ENCODE assay signal across 12 cellular contexts in the genomic region with DNA sequence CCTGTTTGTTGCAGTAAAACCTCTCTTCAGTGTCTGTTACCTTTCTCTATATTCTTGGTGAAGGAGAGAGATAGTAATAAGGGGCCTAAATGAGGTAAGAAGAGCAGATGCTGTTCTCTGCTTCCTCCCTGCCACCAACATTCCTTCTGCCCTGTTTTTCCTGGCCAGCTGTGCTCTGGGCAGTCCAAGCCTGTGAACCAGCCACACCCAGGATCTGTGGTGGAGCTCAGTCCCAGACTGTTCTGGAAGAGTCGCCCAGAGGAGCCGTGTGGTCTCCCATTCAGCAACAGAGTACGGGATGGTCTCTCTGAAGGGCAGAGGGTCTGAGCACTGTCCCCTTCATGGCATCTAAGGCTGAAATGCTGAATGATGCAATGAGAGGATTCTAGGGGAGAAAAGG.
A peak's percentile ranks its signal among the peaks of the same experiment; 100 is the strongest.
DNase-seq lines count a peak whose midpoint lies in the region; TF ChIP-seq lines count a peak whose summit lies in the region.
"Had no signal": no experiment of that assay in that cellular context is flagged by ENCODE, and none has a peak within 500 bp of the region (broad histone marks: within the 10 kb centered on the region; RNA-seq: fewer than 3 reads in every experiment).

No MANE protein-coding gene starts in this region.

- TF ChIP-seq POLR2A in testis (IDR thresholded peaks at IDR 0.05) = no peak

- H3K27ac ChIP-seq in SJCRH30 = 0 out of 2 replicates have a peak overlapping the region, but pooled peaks have one; percentile 6
- peak overlapping the region; percentile 53 to 94 for H3K27ac ChIP-seq in coronary artery
- H3K27ac ChIP-seq in testis = peak overlapping the region in 1 of 2 donors; percentile 67
- H3K27ac ChIP-seq: C4-2B, thyroid gland, VCaP had no signal

- peaks cover 24% of the 10 kb centered on the region for H3K4me1 ChIP-seq in SJCRH30
- peaks cover 12% of the 10 kb centered on the region for H3K4me1 ChIP-seq in testis

- WGBS in testis, 2 donors = 60 to 77% methylated on average over 1 to 3 of the region's 3 CpGs

- H3K36me3 ChIP-seq in SJCRH30 (no peaks in the 10 kb centered on the region), testis (ENCODE audit: low read depth, missing control alignments) (no peaks in the 10 kb centered on the region)
- H3K36me3 ChIP-seq: thyroid gland had no signal

- TF ChIP-seq CTCF in coronary artery (IDR thresholded peaks at IDR 0.05) = no peak
- no peak for TF ChIP-seq CTCF in testis (IDR thresholded peaks at IDR 0.05)

- DNase-seq in SJCRH30 (peak; percentile 40 to 46), coronary artery (ENCODE audit: low spot score) (no peak), hepatic stellate cell (ENCODE audit: low spot score) (peak; percentile 35), testis (peak; percentile 27), NCI-H1436 treated with DMSO at 0.1 percent for 48 hours (lab: John Stamatoyannopoulos, UW) (no peak), HuH-7.5 (ENCODE audit: low spot score) (no peak), NCI-H2107 (lab: John Stamatoyannopoulos, UW) (no peak)
- DNase-seq: NCI-H2081, NCI-H69, thyroid gland had no signal

- H3K4me3 ChIP-seq in SJCRH30 (no peak overlapping the region), coronary artery (peak overlapping the region; percentile 23), testis (no peak overlapping the region)
- H3K4me3 ChIP-seq: thyroid gland had no signal

- no peaks in the 10 kb centered on the region for H3K27me3 ChIP-seq in SJCRH30
- H3K27me3 ChIP-seq in testis = no peaks in the 10 kb centered on the region
- H3K27me3 ChIP-seq: thyroid gland had no signal

- intact Hi-C loops in testis (cut with DNase I; ENCODE audit: low total_unique reads) = no loop called here

- H3K9me3 ChIP-seq in SJCRH30 (replicated peaks) (no peaks in the 10 kb centered on the region), testis (no peaks in the 10 kb centered on the region)
- H3K9me3 ChIP-seq: thyroid gland had no signal

Comparison
In these comparisons a context has a peak if more than half of its experiments do, and no peak if none do; other contexts are left out.
1. DNase-seq: peak in SJCRH30 (2 of 2), hepatic stellate cell (single experiment) and testis (single experiment); none in coronary artery (single experiment), NCI-H1436 treated with DMSO at 0.1 percent for 48 hours (single experiment), HuH-7.5 (single experiment) and NCI-H2107 (single experiment).